Comparison of ENCODE assay signal across 11 cellular contexts in genomic region chr13:84645196-84646071, GRCh38.
DNase-seq lines count a peak whose midpoint lies in the region; ATAC-seq and TF ChIP-seq lines count a peak whose summit lies in the region.
"Had no signal": no experiment of that assay in that cellular context is flagged by ENCODE, and none has a peak within 500 bp of the region (broad histone marks: within the 10 kb centered on the region; RNA-seq: fewer than 3 reads in every experiment).

No MANE protein-coding gene starts in this region.

- ATAC-seq in PC-3 (0 out of 2 replicates have a peak, but pooled peaks have one; percentile 27), GM23338 (no peak), HG03280 (IDR thresholded peaks at IDR 0.05; ENCODE audit: unreplicated experiment) (no peak)
- ATAC-seq: activated T-cell treated with anti-CD3 and anti-CD28 coated beads, Interleukin-2, amount 50 U/mL, for 4 hours had no signal

- H3K9me3 Mint-ChIP-seq in HFFc6 = peaks cover 16% of the 10 kb centered on the region
- H3K9me3 Mint-ChIP-seq in GM23338 = no peaks in the 10 kb centered on the region
- H3K9me3 Mint-ChIP-seq: activated T-cell treated with anti-CD3 and anti-CD28 coated beads, Interleukin-2, amount 50 U/mL, for 4 hours had no signal

- H3K27ac Mint-ChIP-seq in HFFc6 (peak overlapping the region; percentile 84), GM23338 (no peak overlapping the region)
- H3K27ac Mint-ChIP-seq: dendritic cell treated with granulocyte-macrophage colony-stimulating factor and Interleukin-4, amounts not matched to agents 40 ng/mL and 50 ng/mL, for 4 days had no signal

- no TSS peak for BruUV-seq in PC-3 (replicated peaks; lab: Mats Ljungman, UMichigan)

- no peak overlapping the region for H3K27ac ChIP-seq in PC-3 (ENCODE audit: low read length)
- no peak overlapping the region for H3K27ac ChIP-seq in GM23338 (ENCODE audit: low read depth)

- H3K4me1 Mint-ChIP-seq in HFFc6 (ENCODE audit: low read depth) (peaks cover 84% of the 10 kb centered on the region), GM23338 (peaks cover 10% of the 10 kb centered on the region; the same call in 2 of the 3 replicates)

- CTCF ChIA-PET in PC-3 (lab: Charles Lee) = no interaction called here

- peaks cover 27% of the 10 kb centered on the region for H3K36me3 Mint-ChIP-seq in HFFc6 (ENCODE audit: low read depth)
- no peaks in the 10 kb centered on the region for H3K36me3 Mint-ChIP-seq in GM23338 (ENCODE audit: low read depth)

- H3K4me3 Mint-ChIP-seq in HFFc6 = peak overlapping the region; percentile 55
- H3K4me3 Mint-ChIP-seq in GM23338 = no peak overlapping the region
- H3K4me3 Mint-ChIP-seq: activated T-cell treated with anti-CD3 and anti-CD28 coated beads, Interleukin-2, amount 50 U/mL, for 4 hours; dendritic cell treated with granulocyte-macrophage colony-stimulating factor and Interleukin-4, amounts not matched to agents 40 ng/mL and 50 ng/mL, for 4 days had no signal

- H3K4me2 ChIP-seq in PC-3 (ENCODE audit: low read length) (no peak overlapping the region), GM23338 (no peak overlapping the region)

- H3F3A ChIP-seq in PC-3 (ENCODE audit: low read length, unreplicated experiment) (no peaks in the 10 kb centered on the region), GM23338 (replicated peaks; ENCODE audit: low read depth) (no peaks in the 10 kb centered on the region)

- TF ChIP-seq CTCF in AG09309 (IDR thresholded peaks at IDR 0.05; ENCODE audit: control insufficient read depth, insufficient read depth, low read depth, low read length, missing control alignments) (peak; percentile 21), HFFc6 (IDR thresholded peaks at IDR 0.05) (peak; percentile 59), PC-3 (conservative IDR thresholded peaks at IDR 0.05; ENCODE audit: low read depth, low read length) (0 out of 2 replicates have a peak, but pooled peaks have one; percentile 15), fibroblast of mammary gland (conservative IDR thresholded peaks at IDR 0.05; ENCODE audit: control insufficient read depth, insufficient read depth, low read depth, low read length) (no peak), GM23338 (conservative IDR thresholded peaks at IDR 0.05; ENCODE audit: low read depth in 2 of 2) (peak in 1 of 2 experiments; percentile 22; a peak in 1 of 4 replicates)

- no peak overlapping the region for H2AFZ ChIP-seq in PC-3 (ENCODE audit: low read length)
- H2AFZ ChIP-seq in GM23338 = no peak overlapping the region

- H3K9me2 ChIP-seq in PC-3 (replicated peaks; ENCODE audit: low read length) (no peaks in the 10 kb centered on the region), GM23338 (ENCODE audit: insufficient read depth) (peaks cover 5% of the 10 kb centered on the region; the same call in 1 of the 2 replicates)

- peak; percentile 67 for DNase-seq in AG09309 (ENCODE audit: low read depth)
- DNase-seq in HFFc6 = peak; percentile 93
- no peak for DNase-seq in PC-3
- DNase-seq in fibroblast of mammary gland (ENCODE audit: low read depth) = peak; percentile 25
- DNase-seq in GM23338 (ENCODE audit: low spot score) = no peak
- no peak for DNase-seq in cortex of kidney (lab: John Stamatoyannopoulos, UW)
- no peak for DNase-seq in stimulated activated CD4-positive, alpha-beta T cell treated with anti-CD3 and anti-CD28 coated beads, Interleukin-4, amount 100 ng/mL, for 1 hour
- DNase-seq: activated T-cell treated with anti-CD3 and anti-CD28 coated beads, Interleukin-2, amount 50 U/mL, for 4 hours; hippocampal formation had no signal

- H3K36me3 ChIP-seq in PC-3 (ENCODE audit: low read depth, low read length) (no peaks in the 10 kb centered on the region; the same call in 1 of the 2 replicates), GM23338 (ENCODE audit: insufficient read depth) (no peaks in the 10 kb centered on the region)

- H3K27me3 ChIP-seq in PC-3 (ENCODE audit: low read length) (no peaks in the 10 kb centered on the region), GM23338 (ENCODE audit: insufficient read depth) (no peaks in the 10 kb centered on the region)

- no peaks in the 10 kb centered on the region for H3K27me3 Mint-ChIP-seq in HFFc6 (ENCODE audit: insufficient read depth)
- H3K27me3 Mint-ChIP-seq in GM23338 (ENCODE audit: insufficient read depth, low read depth, poor library complexity) = no peaks in the 10 kb centered on the region
- H3K27me3 Mint-ChIP-seq: dendritic cell treated with granulocyte-macrophage colony-stimulating factor and Interleukin-4, amounts not matched to agents 40 ng/mL and 50 ng/mL, for 4 days had no signal

- H3K4me3 ChIP-seq in AG09309 (ENCODE audit: control insufficient read depth, low read depth, low read length) = no peak overlapping the region
- H3K4me3 ChIP-seq in PC-3 (ENCODE audit: low read length) = no peak overlapping the region
- H3K4me3 ChIP-seq in fibroblast of mammary gland (ENCODE audit: control insufficient read depth, low read depth, low read length) = no peak overlapping the region
- no peak overlapping the region for H3K4me3 ChIP-seq in GM23338

- intact Hi-C loops in PC-3 (cut with micrococcal nuclease) = loop anchor here (10.0 kb wide), 2 partner anchors 71 to 1321 kb away; no protein-coding TSS in a partner anchor

- H3K79me2 ChIP-seq in PC-3 (ENCODE audit: low read length) (no peaks in the 10 kb centered on the region), GM23338 (replicated peaks; ENCODE audit: insufficient read depth) (no peaks in the 10 kb centered on the region)

- H4K20me1 ChIP-seq in PC-3 (ENCODE audit: low read length) = no peaks in the 10 kb centered on the region
- no peaks in the 10 kb centered on the region for H4K20me1 ChIP-seq in GM23338 (replicated peaks; ENCODE audit: insufficient read depth)

- POLR2A ChIA-PET in PC-3 (lab: Charles Lee; ENCODE audit: unreplicated experiment) = no interaction called here

- peaks cover 7% of the 10 kb centered on the region; the same call in 1 of the 2 replicates for H3K4me1 ChIP-seq in PC-3 (ENCODE audit: insufficient read depth, low read length)
- H3K4me1 ChIP-seq in GM23338 (ENCODE audit: insufficient read depth) = peaks cover 8% of the 10 kb centered on the region; the same call in 1 of the 2 replicates

- no peaks in the 10 kb centered on the region for H3K9me3 ChIP-seq in PC-3 (ENCODE audit: low read length)

- H3K9ac ChIP-seq in PC-3 (ENCODE audit: low read length) = no peak overlapping the region

TF ChIP-seq in GM23338, 12 proteins besides CTCF, POLR2A, EP300 and RAD21 (continues in another document):
- no peak for TF ChIP-seq ZNF462 (CRISPR knock-in tag; IDR thresholded peaks at IDR 0.05)
- no peak for TF ChIP-seq EZH2 (IDR thresholded peaks at IDR 0.05; ENCODE audit: low read depth, unreplicated experiment)
- TF ChIP-seq NANOG (IDR thresholded peaks at IDR 0.05; ENCODE audit: borderline replicate concordance) = no peak
- no peak for TF ChIP-seq EZH2phosphoT487 (IDR thresholded peaks at IDR 0.05; ENCODE audit: unreplicated experiment)

Comparison
In these comparisons a context has a peak if more than half of its experiments do, and no peak if none do; other contexts are left out.
1. DNase-seq: peak in AG09309 (single experiment), HFFc6 (single experiment) and fibroblast of mammary gland (single experiment); none in PC-3 (single experiment), GM23338 (single experiment), cortex of kidney (single experiment) and stimulated activated CD4-positive, alpha-beta T cell treated with anti-CD3 and anti-CD28 coated beads, Interleukin-4, amount 100 ng/mL, for 1 hour (single experiment).